24 cellular contexts compared by ENCODE assay signal in genomic region chr12:57143454-57143853, GRCh38. TPM values are rescaled to one million over a fixed set of nuclear protein-coding genes. Genes with fewer than 3 reads are reported as not detected.
A peak's percentile ranks its signal among the peaks of the same experiment; 100 is the strongest.
DNase-seq lines count a peak whose midpoint lies in the region; ATAC-seq, FAIRE-seq and TF ChIP-seq lines count a peak whose summit lies in the region.
"Had no signal": no experiment of that assay in that cellular context is flagged by ENCODE, and none has a peak within 500 bp of the region (broad histone marks: within the 10 kb centered on the region; RNA-seq: fewer than 3 reads in every experiment).

No MANE protein-coding gene starts in this region.

- H3K9me3 Mint-ChIP-seq in MCF 10A (ENCODE audit: unreplicated experiment) = no peaks in the 10 kb centered on the region
- H3K9me3 Mint-ChIP-seq in activated CD8-positive, alpha-beta T cell treated with anti-CD3 and anti-CD28 coated beads for 36 hours = no peaks in the 10 kb centered on the region
- H3K9me3 Mint-ChIP-seq: CD4-positive, alpha-beta T cell; effector memory CD8-positive, alpha-beta T cell; naive B cell had no signal

- no peaks in the 10 kb centered on the region for H3K9me3 ChIP-seq in breast epithelium
- no peaks in the 10 kb centered on the region for H3K9me3 ChIP-seq in muscle layer of duodenum (ENCODE audit: control insufficient read depth in 1 of 2, low read length in 2 of 2)
- H3K9me3 ChIP-seq in testis = no peaks in the 10 kb centered on the region
- H3K9me3 ChIP-seq: prostate gland, upper lobe of left lung had no signal

- no TSS peak for BruUV-seq in MCF 10A (replicated peaks; lab: Mats Ljungman, UMichigan)

- no peak for FAIRE-seq in urothelium cell line (lab: Jason Lieb, UNC)
- FAIRE-seq: RCC 7860 had no signal

- no peak overlapping the region for H3K4me3 Mint-ChIP-seq in MCF 10A (ENCODE audit: unreplicated experiment)
- H3K4me3 Mint-ChIP-seq in activated CD8-positive, alpha-beta T cell treated with anti-CD3 and anti-CD28 coated beads for 36 hours = no peak overlapping the region
- H3K4me3 Mint-ChIP-seq: CD4-positive, alpha-beta T cell; effector memory CD8-positive, alpha-beta T cell; naive B cell had no signal

- TF ChIP-seq POLR2A in breast epithelium (IDR thresholded peaks at IDR 0.05) (no peak), testis (IDR thresholded peaks at IDR 0.05) (no peak)

- intact Hi-C loops in breast epithelium (cut with DNase I; ENCODE audit: low total_unique reads) = no loop called here
- intact Hi-C loops in MCF 10A (cut with micrococcal nuclease) = no loop called here
- intact Hi-C loops in activated CD8-positive, alpha-beta T cell treated with anti-CD3 and anti-CD28 coated beads for 36 hours (cut with micrococcal nuclease) = no loop called here
- intact Hi-C loops in testis (cut with DNase I; ENCODE audit: low total_unique reads) = no loop called here

- ATAC-seq in activated CD8-positive, alpha-beta T cell treated with anti-CD3 and anti-CD28 coated beads for 36 hours = peak; percentile 78
- ATAC-seq: effector memory CD8-positive, alpha-beta T cell had no signal

- DNase-seq in breast epithelium (ENCODE audit: low spot score in 2 of 2) (no peak), MCF 10A (ENCODE audit: unreplicated experiment) (no peak), testis (no peak), urothelium cell line (ENCODE audit: low spot score) (no peak), DMS114 treated with DMSO at 0.1 percent for 48 hours (lab: John Stamatoyannopoulos, UW; ENCODE audit: unreplicated experiment) (no peak), SHP77 (lab: John Stamatoyannopoulos, UW) (no peak)
- peak; percentile 38 for DNase-seq in activated CD8-positive, alpha-beta T cell treated with anti-CD3 and anti-CD28 coated beads for 36 hours
- DNase-seq: activated CD4-positive, alpha-beta T cell treated with anti-CD3 and anti-CD28 coated beads, Interleukin-2, amount 50 U/mL, for 48 hours; activated T-cell treated with anti-CD3 and anti-CD28 coated beads, Interleukin-2, amount 50 U/mL, for 48 hours; CD4-positive, alpha-beta T cell; DMS79; effector memory CD8-positive, alpha-beta T cell; MM.1S; naive B cell; NCI-H1694 treated with DMSO at 0.1 percent for 48 hours; NCI-H345; stimulated activated CD8-positive, alpha-beta memory T cell treated with anti-CD3 and anti-CD28 coated beads, Interleukin-4, amount 100 ng/mL, for 48 hours; upper lobe of left lung had no signal

- POLR2A ChIA-PET in MCF 10A (lab: Yijun Ruan, JAX) = no interaction called here
- POLR2A ChIA-PET in activated CD8-positive, alpha-beta T cell treated with anti-CD3 and anti-CD28 coated beads for 36 hours (lab: Charles Lee) = no interaction called here

- CTCF ChIA-PET in MCF 10A (lab: Yijun Ruan, JAX) = interaction anchor here (0.8 kb wide), 1 partner anchor 24 kb away, joined by 3 read pairs; no protein-coding TSS in a partner anchor
- CTCF ChIA-PET in activated CD8-positive, alpha-beta T cell treated with anti-CD3 and anti-CD28 coated beads for 36 hours (lab: Charles Lee) = interaction anchor here (2.8 to 3.1 kb wide), 2 partner anchors 19 to 32 kb away, joined by 7 to 12 read pairs; no protein-coding TSS in a partner anchor

- no peaks in the 10 kb centered on the region for H3K36me3 ChIP-seq in breast epithelium
- H3K36me3 ChIP-seq in muscle layer of duodenum (ENCODE audit: control insufficient read depth in 1 of 2, insufficient read depth in 2 of 2, low read length in 2 of 2) = peaks cover 49 to 84% of the 10 kb centered on the region in 2 donors
- no peaks in the 10 kb centered on the region for H3K36me3 ChIP-seq in testis (ENCODE audit: low read depth, missing control alignments)

- H3K36me3 Mint-ChIP-seq in MCF 10A (ENCODE audit: insufficient read depth, unreplicated experiment) = peaks cover 35% of the 10 kb centered on the region
- no peaks in the 10 kb centered on the region for H3K36me3 Mint-ChIP-seq in activated CD8-positive, alpha-beta T cell treated with anti-CD3 and anti-CD28 coated beads for 36 hours (ENCODE audit: low read depth)
- H3K36me3 Mint-ChIP-seq: naive B cell had no signal

- H3K4me1 Mint-ChIP-seq in MCF 10A (ENCODE audit: insufficient read depth, unreplicated experiment) = peaks cover 14% of the 10 kb centered on the region
- H3K4me1 Mint-ChIP-seq in activated CD8-positive, alpha-beta T cell treated with anti-CD3 and anti-CD28 coated beads for 36 hours (ENCODE audit: low read depth) = peaks cover 7% of the 10 kb centered on the region
- H3K4me1 Mint-ChIP-seq: naive B cell had no signal

- 45% methylated on average over 4 of the region's 4 CpGs; no CpG with 5 or more reads in 1 of the 2 donors for WGBS in testis, 2 donors

- H3K27me3 ChIP-seq in breast epithelium (no peaks in the 10 kb centered on the region), muscle layer of duodenum (ENCODE audit: low read depth, low read length) (no peaks in the 10 kb centered on the region), testis (no peaks in the 10 kb centered on the region)
- H3K27me3 ChIP-seq: cardiac muscle cell, upper lobe of left lung had no signal

- H3K27ac ChIP-seq in breast epithelium (peak overlapping the region; percentile 61 to 89), muscle layer of duodenum (ENCODE audit: low read length) (peak overlapping the region; percentile 23), testis (peak overlapping the region; percentile 59 to 70)
- H3K27ac ChIP-seq: cardiac muscle cell had no signal

- H3K27me3 Mint-ChIP-seq in MCF 10A (ENCODE audit: insufficient read depth, unreplicated experiment) = no peaks in the 10 kb centered on the region
- H3K27me3 Mint-ChIP-seq in activated CD8-positive, alpha-beta T cell treated with anti-CD3 and anti-CD28 coated beads for 36 hours = no peaks in the 10 kb centered on the region
- H3K27me3 Mint-ChIP-seq: CD4-positive, alpha-beta T cell; effector memory CD8-positive, alpha-beta T cell had no signal

- no peak overlapping the region for H3K4me3 ChIP-seq in breast epithelium
- H3K4me3 ChIP-seq in muscle layer of duodenum (ENCODE audit: low read depth in 1 of 2, low read length in 2 of 2) = no peak overlapping the region
- no peak overlapping the region for H3K4me3 ChIP-seq in testis
- H3K4me3 ChIP-seq: cardiac muscle cell, prostate gland, upper lobe of left lung had no signal

- peaks cover 0 to under 1% of the 10 kb centered on the region in 2 donors for H3K4me1 ChIP-seq in breast epithelium
- H3K4me1 ChIP-seq in muscle layer of duodenum (ENCODE audit: control insufficient read depth in 1 of 2, insufficient read depth in 2 of 2, low read length in 2 of 2) = peaks cover 26 to 41% of the 10 kb centered on the region in 2 donors
- H3K4me1 ChIP-seq in testis = peaks cover 56% of the 10 kb centered on the region
- H3K4me1 ChIP-seq: prostate gland had no signal

- no peak for TF ChIP-seq CTCF in breast epithelium (IDR thresholded peaks at IDR 0.05)
- no peak for TF ChIP-seq CTCF in MCF 10A (IDR thresholded peaks at IDR 0.05; ENCODE audit: unreplicated experiment)
- no peak for TF ChIP-seq CTCF in activated CD8-positive, alpha-beta T cell treated with anti-CD3 and anti-CD28 coated beads for 36 hours (IDR thresholded peaks at IDR 0.05)
- TF ChIP-seq CTCF in testis (IDR thresholded peaks at IDR 0.05) = no peak

- H3K27ac Mint-ChIP-seq in MCF 10A (ENCODE audit: low read depth, unreplicated experiment) = no peak overlapping the region
- H3K27ac Mint-ChIP-seq in activated CD8-positive, alpha-beta T cell treated with anti-CD3 and anti-CD28 coated beads for 36 hours = no peak overlapping the region
- H3K27ac Mint-ChIP-seq: CD4-positive, alpha-beta T cell; effector memory CD8-positive, alpha-beta T cell had no signal

RNA-seq across cellular contexts. Expression of gene LRP1-AS, which starts 4.0 kb away (rescaled TPM):
- not detected for total RNA-seq in breast epithelium
- total RNA-seq in MCF 10A (2022) = not detected in 2 replicates
- not detected for total RNA-seq in activated CD8-positive, alpha-beta T cell treated with anti-CD3 and anti-CD28 coated beads for 36 hours
- total RNA-seq in testis = not detected
- polyA plus RNA-seq in testis (ENCODE audit: insufficient read depth, low read depth, low replicate concordance) = not detected
- total RNA-seq: cardiac muscle cell; CD4-positive, alpha-beta T cell; fibroblast of lung; lung microvascular endothelial cell; prostate gland; upper lobe of left lung had no signal
- polyA plus RNA-seq: cardiac muscle cell, fibroblast of lung had no signal

RNA-seq across cellular contexts. Expression of gene LRP1, which starts 15.2 kb away (rescaled TPM):
- total RNA-seq in breast epithelium (100 to 1,000 TPM; 102 to 894 (median 240) TPM), MCF 10A (2022) (18.9 and 25.3 TPM in 2 replicates), testis (100 to 1,000 TPM; 135 to 200 TPM)
- 1 to 10 TPM; 1.5 to 1.9 TPM for total RNA-seq in activated CD8-positive, alpha-beta T cell treated with anti-CD3 and anti-CD28 coated beads for 36 hours
- 82.4 TPM for polyA plus RNA-seq in testis (ENCODE audit: insufficient read depth, low read depth, low replicate concordance)

RNA-seq across cellular contexts. Expression of gene STAT6, which starts 32.3 kb away (rescaled TPM):
- total RNA-seq in breast epithelium = 100 to 1,000 TPM; 139 to 147 (median 146) TPM
- 99.7 and 122 TPM in 2 replicates for total RNA-seq in MCF 10A (2022)
- 100 to 1,000 TPM; 207 to 209 TPM for total RNA-seq in activated CD8-positive, alpha-beta T cell treated with anti-CD3 and anti-CD28 coated beads for 36 hours
- total RNA-seq in testis = 10 to 100 TPM; 66.2 to 81.5 TPM
- polyA plus RNA-seq in testis (ENCODE audit: insufficient read depth, low read depth, low replicate concordance) = 53.2 TPM

RNA-seq across cellular contexts. Expression of gene NAB2, which starts 54.5 kb away (rescaled TPM):
- total RNA-seq in breast epithelium (10 to 100 TPM in 2 of 3 donors, 1 to 10 TPM in 1; 9.0 to 33.2 (median 24.6) TPM), MCF 10A (2022) (25.8 and 30.6 TPM in 2 replicates), testis (10 to 100 TPM; 45.7 to 59.5 TPM)
- 10 to 100 TPM; 69.3 to 70.8 TPM for total RNA-seq in activated CD8-positive, alpha-beta T cell treated with anti-CD3 and anti-CD28 coated beads for 36 hours
- 31.4 TPM for polyA plus RNA-seq in testis (ENCODE audit: insufficient read depth, low read depth, low replicate concordance)

Comparison
In these comparisons a context has a peak if more than half of its experiments do, and no peak if none do; other contexts are left out.
1. H3K27ac ChIP-seq: peak in every context shown above with its lines; median percentile 75 in breast epithelium; 64 in testis; 23 in muscle layer of duodenum.